ENCODE assay signal across 22 cellular contexts in the genomic region with DNA sequence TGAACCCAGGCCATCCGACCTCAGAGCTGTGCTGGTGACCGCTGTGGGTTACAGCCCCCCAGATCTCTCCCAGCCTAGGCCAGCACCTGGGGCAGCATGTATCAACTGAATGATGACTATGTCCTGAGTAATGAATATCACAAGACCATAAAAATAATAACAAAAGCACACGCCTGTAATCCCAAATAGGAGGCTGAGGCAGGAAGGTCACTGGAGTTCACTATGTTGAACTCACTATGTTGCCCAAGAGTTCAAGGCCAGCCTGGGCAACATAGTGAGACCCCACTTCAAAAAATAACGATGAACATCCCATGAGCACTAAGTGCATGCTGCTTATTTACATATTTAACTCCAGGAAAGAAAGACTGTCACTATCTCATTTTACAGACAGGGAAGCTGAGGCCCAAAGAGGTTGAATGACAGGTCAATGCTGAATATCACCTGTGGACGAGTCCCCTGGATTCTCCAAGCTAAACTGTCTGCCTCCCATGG.
DNase-seq lines count a peak whose midpoint lies in the region; ATAC-seq and TF ChIP-seq lines count a peak whose summit lies in the region.
"Had no signal": no experiment of that assay in that cellular context is flagged by ENCODE, and none has a peak within 500 bp of the region (broad histone marks: within the 10 kb centered on the region; RNA-seq: fewer than 3 reads in every experiment).

No MANE protein-coding gene starts in this region.

- WGBS in right cardiac atrium: 76% methylated on average over 5 of the region's 5 CpGs
- 73 to 74% methylated on average over 5 of the region's 5 CpGs for WGBS in heart right ventricle, 2 donors

- no peaks in the 10 kb centered on the region for H3K27me3 Mint-ChIP-seq in activated CD8-positive, alpha-beta T cell treated with anti-CD3 and anti-CD28 coated beads for 36 hours
- H3K27me3 Mint-ChIP-seq: CD4-positive, alpha-beta memory T cell had no signal

- POLR2A ChIA-PET in activated CD8-positive, alpha-beta T cell treated with anti-CD3 and anti-CD28 coated beads for 36 hours (lab: Charles Lee): interaction anchor here (1.1 kb wide), 1 partner anchor 8 kb away, joined by 4 read pairs; no protein-coding TSS in a partner anchor
- POLR2A ChIA-PET in GM10248 (lab: Yijun Ruan, JAX): no interaction called here

- DNase-seq in right cardiac atrium (no peak), heart right ventricle (no peak), iris pigment epithelial cell (ENCODE audit: low read depth) (peak; percentile 9), SJCRH30 (no peak), GM10248 (ENCODE audit: extremely low spot score) (no peak)
- no peak for DNase-seq in activated CD8-positive, alpha-beta T cell treated with anti-CD3 and anti-CD28 coated beads for 36 hours
- DNase-seq: activated CD4-positive, alpha-beta T cell treated with anti-CD3 and anti-CD28 coated beads, Interleukin-2, amount 50 U/mL, for 1 hour; activated T-cell treated with anti-CD3 and anti-CD28 coated beads for 4 hours; CD4-positive, alpha-beta memory T cell; cortex of kidney; midbrain; NCI-H1105; NCI-H2081 treated with DMSO at 0.1 percent for 48 hours; NCI-H524; Right ventricle myocardium superior; testis had no signal

- no peaks in the 10 kb centered on the region for H3K9me3 ChIP-seq in right cardiac atrium (ENCODE audit: control insufficient read depth, low read length)
- no peaks in the 10 kb centered on the region for H3K9me3 ChIP-seq in heart right ventricle
- H3K9me3 ChIP-seq in SJCRH30 (replicated peaks): peaks cover 13% of the 10 kb centered on the region; the same call in 1 of the 2 replicates
- H3K9me3 ChIP-seq: testis had no signal

- TF ChIP-seq POLR2A in GM18505 (IDR thresholded peaks at IDR 0.05; ENCODE audit: borderline replicate concordance, extremely low read depth, insufficient read depth, insufficient read length): no peak

- intact Hi-C loops in right cardiac atrium (cut with DNase I) (loop anchor here in 1 of 4 donors (10.0 kb wide), 1 partner anchor 115 kb away; no protein-coding TSS in a partner anchor), heart right ventricle (cut with DNase I) (loop anchor here in 1 of 10 donors (10.0 kb wide), 1 partner anchor 115 kb away; no protein-coding TSS in a partner anchor)
- intact Hi-C loops in activated CD8-positive, alpha-beta T cell treated with anti-CD3 and anti-CD28 coated beads for 36 hours (cut with micrococcal nuclease): no loop called here

- H3K4me1 ChIP-seq in right cardiac atrium (ENCODE audit: control insufficient read depth, insufficient read depth, low read length) (peaks cover 7% of the 10 kb centered on the region), heart right ventricle (peaks cover 13 to 60% (median 34%) of the 10 kb centered on the region in 9 donors), SJCRH30 (peaks cover 25% of the 10 kb centered on the region)

- TF ChIP-seq CTCF in heart right ventricle (IDR thresholded peaks at IDR 0.05) (no peak), GM10248 (IDR thresholded peaks at IDR 0.05; ENCODE audit: control extremely low read depth, extremely low read depth, low read depth, missing control alignments) (no peak)
- no peak for TF ChIP-seq CTCF in activated CD8-positive, alpha-beta T cell treated with anti-CD3 and anti-CD28 coated beads for 36 hours (IDR thresholded peaks at IDR 0.05)

- peaks cover 25% of the 10 kb centered on the region for H3K4me1 Mint-ChIP-seq in activated CD8-positive, alpha-beta T cell treated with anti-CD3 and anti-CD28 coated beads for 36 hours (ENCODE audit: low read depth)

- H3K36me3 ChIP-seq in heart right ventricle (peaks cover 0 to 25% (median 0%) of the 10 kb centered on the region in 9 donors), SJCRH30 (no peaks in the 10 kb centered on the region)

- ATAC-seq in right cardiac atrium: no peak
- no peak for ATAC-seq in heart right ventricle
- no peak for ATAC-seq in activated CD8-positive, alpha-beta T cell treated with anti-CD3 and anti-CD28 coated beads for 36 hours
- ATAC-seq in HG03521 (IDR thresholded peaks at IDR 0.05; ENCODE audit: unreplicated experiment): no peak
- no peak for ATAC-seq in GM18505 (IDR thresholded peaks at IDR 0.05; ENCODE audit: unreplicated experiment)
- ATAC-seq: activated naive CD4-positive, alpha-beta T cell treated with anti-CD3 and anti-CD28 coated beads, Interleukin-2, amount 50 U/mL, for 72 hours; HCT116; stimulated activated effector memory CD8-positive, alpha-beta T cell treated with anti-CD3 and anti-CD28 coated beads, Interleukin-12 subunit alpha, Interleukin-12 subunit beta, amount 100 ng/mL, for 72 hours had no signal

- no peaks in the 10 kb centered on the region for H3K27me3 ChIP-seq in right cardiac atrium (ENCODE audit: control insufficient read depth, insufficient read depth)
- H3K27me3 ChIP-seq in heart right ventricle: no peaks in the 10 kb centered on the region
- H3K27me3 ChIP-seq in SJCRH30: no peaks in the 10 kb centered on the region
- H3K27me3 ChIP-seq: testis had no signal

- H3K36me3 Mint-ChIP-seq in activated CD8-positive, alpha-beta T cell treated with anti-CD3 and anti-CD28 coated beads for 36 hours (ENCODE audit: low read depth): peaks cover 74% of the 10 kb centered on the region

- CTCF ChIA-PET in activated CD8-positive, alpha-beta T cell treated with anti-CD3 and anti-CD28 coated beads for 36 hours (lab: Charles Lee): interaction anchor here (1.5 to 2.6 kb wide), 3 partner anchors 50 to 145 kb away, joined by 3 to 6 read pairs (median 5); no protein-coding TSS in a partner anchor
- CTCF ChIA-PET in GM10248 (lab: Yijun Ruan, JAX): interaction anchor here (0.8 to 2.2 kb wide), 3 partner anchors 10 to 45 kb away, joined by 3 to 4 read pairs (median 3); no protein-coding TSS in a partner anchor

- no peak overlapping the region for H3K4me3 Mint-ChIP-seq in activated CD8-positive, alpha-beta T cell treated with anti-CD3 and anti-CD28 coated beads for 36 hours
- H3K4me3 Mint-ChIP-seq: CD4-positive, alpha-beta memory T cell; neural crest cell; stimulated activated effector memory CD8-positive, alpha-beta T cell treated with anti-CD3 and anti-CD28 coated beads, Interleukin-12 subunit alpha, Interleukin-12 subunit beta, amount 100 ng/mL, for 72 hours had no signal

- peak overlapping the region; percentile 48 for H3K27ac ChIP-seq in right cardiac atrium (ENCODE audit: low read length)
- H3K27ac ChIP-seq in heart right ventricle: peak overlapping the region in 3 of 10 donors; percentile 5 to 43 (median 16)
- H3K27ac ChIP-seq in SJCRH30: no peak overlapping the region
- H3K27ac ChIP-seq: testis had no signal

- H3K4me3 ChIP-seq in right cardiac atrium (ENCODE audit: low read length) (no peak overlapping the region), heart right ventricle (no peak overlapping the region), SJCRH30 (no peak overlapping the region)
- H3K4me3 ChIP-seq: testis had no signal

- peak overlapping the region; percentile 50 for H3K27ac Mint-ChIP-seq in activated CD8-positive, alpha-beta T cell treated with anti-CD3 and anti-CD28 coated beads for 36 hours

- H3K9me3 Mint-ChIP-seq in activated CD8-positive, alpha-beta T cell treated with anti-CD3 and anti-CD28 coated beads for 36 hours: peaks cover 4% of the 10 kb centered on the region
- H3K9me3 Mint-ChIP-seq: activated naive CD4-positive, alpha-beta T cell treated with anti-CD3 and anti-CD28 coated beads, Interleukin-2, amount 50 U/mL, for 72 hours; CD4-positive, alpha-beta memory T cell; stimulated activated effector memory CD8-positive, alpha-beta T cell treated with anti-CD3 and anti-CD28 coated beads, Interleukin-12 subunit alpha, Interleukin-12 subunit beta, amount 100 ng/mL, for 72 hours had no signal
